Comparison of ENCODE assay signal across 8 cellular contexts in genomic region chr17:29140631-29141483, GRCh38. TPM values are rescaled to one million over a fixed set of nuclear protein-coding genes. Genes with fewer than 3 reads are reported as not detected.
DNase-seq lines count a peak whose midpoint lies in the region; ATAC-seq and TF ChIP-seq lines count a peak whose summit lies in the region.

No MANE protein-coding gene starts in this region.

- H3K27me3 ChIP-seq in SJCRH30 = no peaks in the 10 kb centered on the region
- H3K27me3 ChIP-seq in testis = no peaks in the 10 kb centered on the region

- H3K27me3 Mint-ChIP-seq in memory B cell = no peaks in the 10 kb centered on the region

- H3K4me1 ChIP-seq in SJCRH30 (peaks cover 48% of the 10 kb centered on the region), testis (peaks cover 40% of the 10 kb centered on the region)

- TF ChIP-seq POLR2A in testis (IDR thresholded peaks at IDR 0.05) = no peak

- intact Hi-C loops in testis (cut with DNase I; ENCODE audit: low total_unique reads) = loop anchor here (10.0 kb wide), 1 partner anchor 154 kb away; the partner anchor contains the start of gene NUFIP2

- H3K27ac ChIP-seq in SJCRH30 = peak overlapping the region; percentile 41
- H3K27ac ChIP-seq in testis = peak overlapping the region; percentile 50 to 64

- H3K36me3 ChIP-seq in SJCRH30 = no peaks in the 10 kb centered on the region
- no peaks in the 10 kb centered on the region for H3K36me3 ChIP-seq in testis (ENCODE audit: low read depth, missing control alignments)

- H3K4me3 ChIP-seq in SJCRH30 (peak overlapping the region; percentile 40), testis (peak overlapping the region in 1 of 2 donors; percentile 42)

- no peaks in the 10 kb centered on the region for H3K9me3 Mint-ChIP-seq in memory B cell

- no peak for TF ChIP-seq CTCF in testis (IDR thresholded peaks at IDR 0.05)

- peak; percentile 51 for ATAC-seq in memory B cell (ENCODE audit: low read depth)
- no peak for ATAC-seq in GM18517 (IDR thresholded peaks at IDR 0.05; ENCODE audit: unreplicated experiment)
- no peak for ATAC-seq in HG03159 (IDR thresholded peaks at IDR 0.05; ENCODE audit: unreplicated experiment)

- DNase-seq in SIG-M5 treated with dmso at 0.1 percent for 504 hours (lab: John Stamatoyannopoulos, UW; ENCODE audit: unreplicated experiment) = peak; percentile 83
- DNase-seq in SIG-M5 (lab: John Stamatoyannopoulos, UW) = no peak
- DNase-seq in SJCRH30 = peak; percentile 83 to 84
- peak; percentile 10 for DNase-seq in astrocyte of the hippocampus (ENCODE audit: low read depth, low spot score)
- DNase-seq in memory B cell (ENCODE audit: low spot score in 2 of 2) = peak in 1 of 2 donors; percentile 43
- peak; percentile 49 for DNase-seq in testis

- peaks cover 2% of the 10 kb centered on the region for H3K36me3 Mint-ChIP-seq in memory B cell

- no peaks in the 10 kb centered on the region for H3K9me3 ChIP-seq in SJCRH30 (replicated peaks)
- H3K9me3 ChIP-seq in testis = no peaks in the 10 kb centered on the region

- peak overlapping the region; percentile 94 for H3K4me3 Mint-ChIP-seq in memory B cell

- WGBS in testis, 2 donors = 30 to 35% methylated on average over 12 to 14 of the region's 14 CpGs

- peak overlapping the region; percentile 91 for H3K27ac Mint-ChIP-seq in memory B cell

- H3K4me1 Mint-ChIP-seq in memory B cell = peaks cover 62% of the 10 kb centered on the region

RNA-seq across cellular contexts. Expression of gene MYO18A, which starts 39.3 kb away (rescaled TPM):
- total RNA-seq in SJCRH30 (2014; rRNA removed; shearing (Covaris generic)) = 86.9 and 91.9 TPM in 2 replicates
- 100 to 1,000 TPM in 1 of 2 donors, 10 to 100 TPM in 1; 91.1 to 154 TPM for total RNA-seq in testis
- polyA plus RNA-seq in testis (ENCODE audit: insufficient read depth, low read depth, low replicate concordance) = 89.1 TPM
